In the genomic region with DNA sequence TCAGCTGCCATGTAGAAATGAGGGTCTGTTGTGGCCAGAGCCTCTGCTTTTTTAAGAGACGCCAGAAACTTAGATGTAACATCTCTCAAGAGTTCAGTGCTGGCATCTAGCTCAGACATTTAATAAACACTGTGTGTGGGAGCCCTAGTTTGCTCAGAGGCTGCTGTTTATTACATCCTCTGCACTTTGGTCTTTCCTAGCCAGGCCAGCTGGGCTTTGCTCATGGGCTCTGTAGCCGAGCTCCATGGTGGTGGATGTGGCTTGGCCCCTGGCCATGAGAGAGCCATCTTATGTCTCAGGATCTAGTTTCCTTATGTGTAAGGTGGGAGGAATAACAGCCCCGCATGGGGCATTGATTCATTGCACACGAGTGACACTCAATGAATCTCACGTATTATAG, we compare ENCODE assay signal across 1 cellular context.
TF ChIP-seq lines count a peak whose summit lies in the region.

No MANE protein-coding gene starts in this region.

TF ChIP-seq in HepG2, 621 proteins besides CTCF, POLR2A, EP300 and RAD21 (continued from another document):
- TF ChIP-seq, protein P1, sequence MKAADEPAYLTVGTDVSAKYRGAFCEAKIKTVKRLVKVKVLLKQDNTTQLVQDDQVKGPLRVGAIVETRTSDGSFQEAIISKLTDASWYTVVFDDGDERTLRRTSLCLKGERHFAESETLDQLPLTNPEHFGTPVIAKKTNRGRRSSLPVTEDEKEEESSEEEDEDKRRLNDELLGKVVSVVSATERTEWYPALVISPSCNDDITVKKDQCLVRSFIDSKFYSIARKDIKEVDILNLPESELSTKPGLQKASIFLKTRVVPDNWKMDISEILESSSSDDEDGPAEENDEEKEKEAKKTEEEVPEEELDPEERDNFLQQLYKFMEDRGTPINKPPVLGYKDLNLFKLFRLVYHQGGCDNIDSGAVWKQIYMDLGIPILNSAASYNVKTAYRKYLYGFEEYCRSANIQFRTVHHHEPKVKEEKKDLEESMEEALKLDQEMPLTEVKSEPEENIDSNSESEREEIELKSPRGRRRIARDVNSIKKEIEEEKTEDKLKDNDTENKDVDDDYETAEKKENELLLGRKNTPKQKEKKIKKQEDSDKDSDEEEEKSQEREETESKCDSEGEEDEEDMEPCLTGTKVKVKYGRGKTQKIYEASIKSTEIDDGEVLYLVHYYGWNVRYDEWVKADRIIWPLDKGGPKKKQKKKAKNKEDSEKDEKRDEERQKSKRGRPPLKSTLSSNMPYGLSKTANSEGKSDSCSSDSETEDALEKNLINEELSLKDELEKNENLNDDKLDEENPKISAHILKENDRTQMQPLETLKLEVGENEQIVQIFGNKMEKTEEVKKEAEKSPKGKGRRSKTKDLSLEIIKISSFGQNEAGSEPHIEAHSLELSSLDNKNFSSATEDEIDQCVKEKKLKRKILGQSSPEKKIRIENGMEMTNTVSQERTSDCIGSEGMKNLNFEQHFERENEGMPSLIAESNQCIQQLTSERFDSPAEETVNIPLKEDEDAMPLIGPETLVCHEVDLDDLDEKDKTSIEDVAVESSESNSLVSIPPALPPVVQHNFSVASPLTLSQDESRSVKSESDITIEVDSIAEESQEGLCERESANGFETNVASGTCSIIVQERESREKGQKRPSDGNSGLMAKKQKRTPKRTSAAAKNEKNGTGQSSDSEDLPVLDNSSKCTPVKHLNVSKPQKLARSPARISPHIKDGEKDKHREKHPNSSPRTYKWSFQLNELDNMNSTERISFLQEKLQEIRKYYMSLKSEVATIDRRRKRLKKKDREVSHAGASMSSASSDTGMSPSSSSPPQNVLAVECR (CRISPR knock-in tag; IDR thresholded peaks at IDR 0.05; ENCODE audit: borderline replicate concordance) = peak; percentile 24; the same call in 1 of the 2 replicates
- TF ChIP-seq, protein P2, sequence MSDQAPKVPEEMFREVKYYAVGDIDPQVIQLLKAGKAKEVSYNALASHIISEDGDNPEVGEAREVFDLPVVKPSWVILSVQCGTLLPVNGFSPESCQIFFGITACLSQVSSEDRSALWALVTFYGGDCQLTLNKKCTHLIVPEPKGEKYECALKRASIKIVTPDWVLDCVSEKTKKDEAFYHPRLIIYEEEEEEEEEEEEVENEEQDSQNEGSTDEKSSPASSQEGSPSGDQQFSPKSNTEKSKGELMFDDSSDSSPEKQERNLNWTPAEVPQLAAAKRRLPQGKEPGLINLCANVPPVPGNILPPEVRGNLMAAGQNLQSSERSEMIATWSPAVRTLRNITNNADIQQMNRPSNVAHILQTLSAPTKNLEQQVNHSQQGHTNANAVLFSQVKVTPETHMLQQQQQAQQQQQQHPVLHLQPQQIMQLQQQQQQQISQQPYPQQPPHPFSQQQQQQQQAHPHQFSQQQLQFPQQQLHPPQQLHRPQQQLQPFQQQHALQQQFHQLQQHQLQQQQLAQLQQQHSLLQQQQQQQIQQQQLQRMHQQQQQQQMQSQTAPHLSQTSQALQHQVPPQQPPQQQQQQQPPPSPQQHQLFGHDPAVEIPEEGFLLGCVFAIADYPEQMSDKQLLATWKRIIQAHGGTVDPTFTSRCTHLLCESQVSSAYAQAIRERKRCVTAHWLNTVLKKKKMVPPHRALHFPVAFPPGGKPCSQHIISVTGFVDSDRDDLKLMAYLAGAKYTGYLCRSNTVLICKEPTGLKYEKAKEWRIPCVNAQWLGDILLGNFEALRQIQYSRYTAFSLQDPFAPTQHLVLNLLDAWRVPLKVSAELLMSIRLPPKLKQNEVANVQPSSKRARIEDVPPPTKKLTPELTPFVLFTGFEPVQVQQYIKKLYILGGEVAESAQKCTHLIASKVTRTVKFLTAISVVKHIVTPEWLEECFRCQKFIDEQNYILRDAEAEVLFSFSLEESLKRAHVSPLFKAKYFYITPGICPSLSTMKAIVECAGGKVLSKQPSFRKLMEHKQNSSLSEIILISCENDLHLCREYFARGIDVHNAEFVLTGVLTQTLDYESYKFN (CRISPR knock-in tag; conservative IDR thresholded peaks at IDR 0.05) = peak; percentile 72
- TF ChIP-seq THAP11 (CRISPR knock-in tag; IDR thresholded peaks at IDR 0.05) = 0 out of 2 replicates have a peak, but pooled peaks have one; percentile 22
- no peak for TF ChIP-seq ZNF282 (IDR thresholded peaks at IDR 0.05; ENCODE audit: partially characterized antibody)
